1 cellular context compared by ENCODE assay signal in the genomic region with DNA sequence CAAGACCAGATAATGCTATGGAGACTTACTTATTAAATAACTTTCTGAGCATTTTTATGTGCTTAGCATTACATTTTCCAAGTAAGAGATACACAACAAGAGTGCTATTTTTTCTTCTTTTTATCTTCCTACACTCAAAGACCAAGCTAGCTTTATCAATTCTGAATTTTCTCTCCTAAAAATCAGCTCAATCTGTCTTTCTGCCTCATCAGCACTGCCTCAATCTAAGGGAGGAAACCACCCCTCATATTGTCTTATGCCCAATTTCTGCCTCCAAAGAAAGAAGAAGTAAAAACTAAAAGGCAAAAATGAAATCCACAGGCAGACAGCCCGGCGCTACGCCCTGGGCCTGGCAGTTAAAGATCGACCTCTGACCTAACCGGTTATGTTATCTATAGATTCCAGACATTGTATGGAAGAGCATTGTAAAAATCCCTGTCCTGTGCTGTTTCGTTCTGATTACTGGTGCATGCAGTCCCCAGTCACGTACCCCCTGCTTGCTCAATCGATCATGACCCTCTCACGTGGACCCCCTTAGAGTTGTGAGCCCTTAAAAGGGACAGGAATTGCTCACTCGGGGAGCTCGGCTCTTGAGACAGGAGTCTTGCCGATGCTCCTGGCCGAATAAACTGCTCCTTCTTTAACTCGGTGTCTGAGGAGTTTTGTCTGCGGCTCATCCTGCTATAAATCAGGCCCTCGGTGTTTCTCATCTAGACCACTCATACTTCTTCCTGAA.
TF ChIP-seq lines count a peak whose summit lies in the region.
"Not testable (repeated sequence)": the region's sequence is repeated elsewhere in the genome, so short reads cannot be mapped to it uniquely, and the experiment has no call there.

No MANE protein-coding gene starts in this region.

TF ChIP-seq in K562, 482 proteins besides CTCF, POLR2A, EP300 and RAD21 (continued from another document):
- TF ChIP-seq NR4A1 (CRISPR knock-in tag; IDR thresholded peaks at IDR 0.05); FOXM1 (CRISPR knock-in tag; IDR thresholded peaks at IDR 0.05; ENCODE audit: low read depth): not testable (repeated sequence)
- TF ChIP-seq NR4A1 (tag; IDR thresholded peaks at IDR 0.05), result peak; percentile 86
- TF ChIP-seq, protein P1, sequence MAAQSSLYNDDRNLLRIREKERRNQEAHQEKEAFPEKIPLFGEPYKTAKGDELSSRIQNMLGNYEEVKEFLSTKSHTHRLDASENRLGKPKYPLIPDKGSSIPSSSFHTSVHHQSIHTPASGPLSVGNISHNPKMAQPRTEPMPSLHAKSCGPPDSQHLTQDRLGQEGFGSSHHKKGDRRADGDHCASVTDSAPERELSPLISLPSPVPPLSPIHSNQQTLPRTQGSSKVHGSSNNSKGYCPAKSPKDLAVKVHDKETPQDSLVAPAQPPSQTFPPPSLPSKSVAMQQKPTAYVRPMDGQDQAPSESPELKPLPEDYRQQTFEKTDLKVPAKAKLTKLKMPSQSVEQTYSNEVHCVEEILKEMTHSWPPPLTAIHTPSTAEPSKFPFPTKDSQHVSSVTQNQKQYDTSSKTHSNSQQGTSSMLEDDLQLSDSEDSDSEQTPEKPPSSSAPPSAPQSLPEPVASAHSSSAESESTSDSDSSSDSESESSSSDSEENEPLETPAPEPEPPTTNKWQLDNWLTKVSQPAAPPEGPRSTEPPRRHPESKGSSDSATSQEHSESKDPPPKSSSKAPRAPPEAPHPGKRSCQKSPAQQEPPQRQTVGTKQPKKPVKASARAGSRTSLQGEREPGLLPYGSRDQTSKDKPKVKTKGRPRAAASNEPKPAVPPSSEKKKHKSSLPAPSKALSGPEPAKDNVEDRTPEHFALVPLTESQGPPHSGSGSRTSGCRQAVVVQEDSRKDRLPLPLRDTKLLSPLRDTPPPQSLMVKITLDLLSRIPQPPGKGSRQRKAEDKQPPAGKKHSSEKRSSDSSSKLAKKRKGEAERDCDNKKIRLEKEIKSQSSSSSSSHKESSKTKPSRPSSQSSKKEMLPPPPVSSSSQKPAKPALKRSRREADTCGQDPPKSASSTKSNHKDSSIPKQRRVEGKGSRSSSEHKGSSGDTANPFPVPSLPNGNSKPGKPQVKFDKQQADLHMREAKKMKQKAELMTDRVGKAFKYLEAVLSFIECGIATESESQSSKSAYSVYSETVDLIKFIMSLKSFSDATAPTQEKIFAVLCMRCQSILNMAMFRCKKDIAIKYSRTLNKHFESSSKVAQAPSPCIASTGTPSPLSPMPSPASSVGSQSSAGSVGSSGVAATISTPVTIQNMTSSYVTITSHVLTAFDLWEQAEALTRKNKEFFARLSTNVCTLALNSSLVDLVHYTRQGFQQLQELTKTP (IDR thresholded peaks at IDR 0.05; ENCODE audit: low read depth in 1 of 2, partially characterized antibody in 2 of 2), result peak; percentile 23 to 65
- TF ChIP-seq ATF7 (IDR thresholded peaks at IDR 0.05), result peak; percentile 60
- peak; percentile 76; the same call in 1 of the 2 replicates for TF ChIP-seq TARDBP (IDR thresholded peaks at IDR 0.05)
- peak; percentile 94 for TF ChIP-seq ZNF24 (IDR thresholded peaks at IDR 0.05)
- peak; percentile 80 for TF ChIP-seq FOXM1 (IDR thresholded peaks at IDR 0.05; ENCODE audit: low read depth)
- TF ChIP-seq CBFA2T3 (IDR thresholded peaks at IDR 0.05), result peak; percentile 95
- peak; percentile 96 for TF ChIP-seq ARID1B (IDR thresholded peaks at IDR 0.05)
- TF ChIP-seq GATAD2A (IDR thresholded peaks at IDR 0.05), result peak; percentile 65; the same call in 1 of the 2 replicates
- 0 out of 2 replicates have a peak, but pooled peaks have one; percentile 26 for TF ChIP-seq ZNF41 (CRISPR knock-in tag; conservative IDR thresholded peaks at IDR 0.05)
- TF ChIP-seq ETV1 (tag; conservative IDR thresholded peaks at IDR 0.05; ENCODE audit: low read depth), result peak; percentile 60
- peak; percentile 57; the same call in 1 of the 2 replicates for TF ChIP-seq C11orf30 (IDR thresholded peaks at IDR 0.05; ENCODE audit: low read depth)
- 0 out of 4 replicates have a peak, but pooled peaks of 1 of the 2 experiments have one; percentile 58 for TF ChIP-seq TBL1XR1 (IDR thresholded peaks at IDR 0.05; ENCODE audit: low read length in 2 of 2)
- TF ChIP-seq, protein P2, sequence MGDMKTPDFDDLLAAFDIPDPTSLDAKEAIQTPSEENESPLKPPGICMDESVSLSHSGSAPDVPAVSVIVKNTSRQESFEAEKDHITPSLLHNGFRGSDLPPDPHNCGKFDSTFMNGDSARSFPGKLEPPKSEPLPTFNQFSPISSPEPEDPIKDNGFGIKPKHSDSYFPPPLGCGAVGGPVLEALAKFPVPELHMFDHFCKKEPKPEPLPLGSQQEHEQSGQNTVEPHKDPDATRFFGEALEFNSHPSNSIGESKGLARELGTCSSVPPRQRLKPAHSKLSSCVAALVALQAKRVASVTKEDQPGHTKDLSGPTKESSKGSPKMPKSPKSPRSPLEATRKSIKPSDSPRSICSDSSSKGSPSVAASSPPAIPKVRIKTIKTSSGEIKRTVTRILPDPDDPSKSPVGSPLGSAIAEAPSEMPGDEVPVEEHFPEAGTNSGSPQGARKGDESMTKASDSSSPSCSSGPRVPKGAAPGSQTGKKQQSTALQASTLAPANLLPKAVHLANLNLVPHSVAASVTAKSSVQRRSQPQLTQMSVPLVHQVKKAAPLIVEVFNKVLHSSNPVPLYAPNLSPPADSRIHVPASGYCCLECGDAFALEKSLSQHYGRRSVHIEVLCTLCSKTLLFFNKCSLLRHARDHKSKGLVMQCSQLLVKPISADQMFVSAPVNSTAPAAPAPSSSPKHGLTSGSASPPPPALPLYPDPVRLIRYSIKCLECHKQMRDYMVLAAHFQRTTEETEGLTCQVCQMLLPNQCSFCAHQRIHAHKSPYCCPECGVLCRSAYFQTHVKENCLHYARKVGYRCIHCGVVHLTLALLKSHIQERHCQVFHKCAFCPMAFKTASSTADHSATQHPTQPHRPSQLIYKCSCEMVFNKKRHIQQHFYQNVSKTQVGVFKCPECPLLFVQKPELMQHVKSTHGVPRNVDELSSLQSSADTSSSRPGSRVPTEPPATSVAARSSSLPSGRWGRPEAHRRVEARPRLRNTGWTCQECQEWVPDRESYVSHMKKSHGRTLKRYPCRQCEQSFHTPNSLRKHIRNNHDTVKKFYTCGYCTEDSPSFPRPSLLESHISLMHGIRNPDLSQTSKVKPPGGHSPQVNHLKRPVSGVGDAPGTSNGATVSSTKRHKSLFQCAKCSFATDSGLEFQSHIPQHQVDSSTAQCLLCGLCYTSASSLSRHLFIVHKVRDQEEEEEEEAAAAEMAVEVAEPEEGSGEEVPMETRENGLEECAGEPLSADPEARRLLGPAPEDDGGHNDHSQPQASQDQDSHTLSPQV (IDR thresholded peaks at IDR 0.05), result peak; percentile 34; the same call in 1 of the 2 replicates
- TF ChIP-seq GATAD2B (IDR thresholded peaks at IDR 0.05; ENCODE audit: borderline replicate concordance), result peak; percentile 51; the same call in 1 of the 2 replicates
- peak; percentile 87 for TF ChIP-seq CXXC5 (CRISPR knock-in tag; IDR thresholded peaks at IDR 0.05)
- TF ChIP-seq SMARCE1 (IDR thresholded peaks at IDR 0.05), result peak; percentile 87
- peak; percentile 97 to 98 for TF ChIP-seq KDM1A (IDR thresholded peaks at IDR 0.05)
- TF ChIP-seq RNF2 (IDR thresholded peaks at IDR 0.05), result 0 out of 2 replicates have a peak, but pooled peaks have one; percentile 30
- TF ChIP-seq CTBP1 (IDR thresholded peaks at IDR 0.05; ENCODE audit: borderline replicate concordance), result peak; percentile 64
- TF ChIP-seq KDM5B (IDR thresholded peaks at IDR 0.05; ENCODE audit: insufficient replicate concordance, low read depth, low read length), result peak; percentile 37
- peak; percentile 45 for TF ChIP-seq MAFG (tag; conservative IDR thresholded peaks at IDR 0.05)
- TF ChIP-seq SMARCC2 (IDR thresholded peaks at IDR 0.05; ENCODE audit: low read depth), result peak; percentile 78
- TF ChIP-seq NCOA2 (IDR thresholded peaks at IDR 0.05; ENCODE audit: partially characterized antibody in 2 of 2), result peak in 1 of 2 experiments; percentile 25
- 0 out of 2 replicates have a peak, but pooled peaks have one; percentile 29 for TF ChIP-seq SMAD3 (CRISPR knock-in tag; conservative IDR thresholded peaks at IDR 0.05)
- peak; percentile 94 for TF ChIP-seq NR2C1 (IDR thresholded peaks at IDR 0.05)
- peak; percentile 97 for TF ChIP-seq NR2C1 (tag; IDR thresholded peaks at IDR 0.05)
- TF ChIP-seq DMBX1 (CRISPR knock-in tag; IDR thresholded peaks at IDR 0.05; ENCODE audit: borderline replicate concordance), result peak; percentile 77
- TF ChIP-seq SMARCA4 (IDR thresholded peaks at IDR 0.05), result peak; percentile 89
- TF ChIP-seq, protein P3, sequence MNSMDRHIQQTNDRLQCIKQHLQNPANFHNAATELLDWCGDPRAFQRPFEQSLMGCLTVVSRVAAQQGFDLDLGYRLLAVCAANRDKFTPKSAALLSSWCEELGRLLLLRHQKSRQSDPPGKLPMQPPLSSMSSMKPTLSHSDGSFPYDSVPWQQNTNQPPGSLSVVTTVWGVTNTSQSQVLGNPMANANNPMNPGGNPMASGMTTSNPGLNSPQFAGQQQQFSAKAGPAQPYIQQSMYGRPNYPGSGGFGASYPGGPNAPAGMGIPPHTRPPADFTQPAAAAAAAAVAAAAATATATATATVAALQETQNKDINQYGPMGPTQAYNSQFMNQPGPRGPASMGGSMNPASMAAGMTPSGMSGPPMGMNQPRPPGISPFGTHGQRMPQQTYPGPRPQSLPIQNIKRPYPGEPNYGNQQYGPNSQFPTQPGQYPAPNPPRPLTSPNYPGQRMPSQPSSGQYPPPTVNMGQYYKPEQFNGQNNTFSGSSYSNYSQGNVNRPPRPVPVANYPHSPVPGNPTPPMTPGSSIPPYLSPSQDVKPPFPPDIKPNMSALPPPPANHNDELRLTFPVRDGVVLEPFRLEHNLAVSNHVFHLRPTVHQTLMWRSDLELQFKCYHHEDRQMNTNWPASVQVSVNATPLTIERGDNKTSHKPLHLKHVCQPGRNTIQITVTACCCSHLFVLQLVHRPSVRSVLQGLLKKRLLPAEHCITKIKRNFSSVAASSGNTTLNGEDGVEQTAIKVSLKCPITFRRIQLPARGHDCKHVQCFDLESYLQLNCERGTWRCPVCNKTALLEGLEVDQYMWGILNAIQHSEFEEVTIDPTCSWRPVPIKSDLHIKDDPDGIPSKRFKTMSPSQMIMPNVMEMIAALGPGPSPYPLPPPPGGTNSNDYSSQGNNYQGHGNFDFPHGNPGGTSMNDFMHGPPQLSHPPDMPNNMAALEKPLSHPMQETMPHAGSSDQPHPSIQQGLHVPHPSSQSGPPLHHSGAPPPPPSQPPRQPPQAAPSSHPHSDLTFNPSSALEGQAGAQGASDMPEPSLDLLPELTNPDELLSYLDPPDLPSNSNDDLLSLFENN (IDR thresholded peaks at IDR 0.05; ENCODE audit: low read depth in 2 of 2, low read length in 2 of 2), result peak in 1 of 2 experiments; percentile 68; a peak in 2 of 4 replicates
- TF ChIP-seq JUND (IDR thresholded peaks at IDR 0.05; ENCODE audit: borderline replicate concordance, low read depth, low read length), result peak; percentile 18; the same call in 1 of the 2 replicates
- TF ChIP-seq JUND (tag; IDR thresholded peaks at IDR 0.05; ENCODE audit: borderline replicate concordance, low read depth, low read length), result peak; percentile 33; the same call in 1 of the 3 replicates
- TF ChIP-seq LEF1 (IDR thresholded peaks at IDR 0.05), result peak; percentile 75
- peak; percentile 96 for TF ChIP-seq SOX6 (IDR thresholded peaks at IDR 0.05)
- TF ChIP-seq MTA2 (IDR thresholded peaks at IDR 0.05; ENCODE audit: low read depth), result peak; percentile 93
- peak; percentile 72 for TF ChIP-seq HDAC3 (IDR thresholded peaks at IDR 0.05; ENCODE audit: borderline replicate concordance, partially characterized antibody)
- TF ChIP-seq, protein P4, sequence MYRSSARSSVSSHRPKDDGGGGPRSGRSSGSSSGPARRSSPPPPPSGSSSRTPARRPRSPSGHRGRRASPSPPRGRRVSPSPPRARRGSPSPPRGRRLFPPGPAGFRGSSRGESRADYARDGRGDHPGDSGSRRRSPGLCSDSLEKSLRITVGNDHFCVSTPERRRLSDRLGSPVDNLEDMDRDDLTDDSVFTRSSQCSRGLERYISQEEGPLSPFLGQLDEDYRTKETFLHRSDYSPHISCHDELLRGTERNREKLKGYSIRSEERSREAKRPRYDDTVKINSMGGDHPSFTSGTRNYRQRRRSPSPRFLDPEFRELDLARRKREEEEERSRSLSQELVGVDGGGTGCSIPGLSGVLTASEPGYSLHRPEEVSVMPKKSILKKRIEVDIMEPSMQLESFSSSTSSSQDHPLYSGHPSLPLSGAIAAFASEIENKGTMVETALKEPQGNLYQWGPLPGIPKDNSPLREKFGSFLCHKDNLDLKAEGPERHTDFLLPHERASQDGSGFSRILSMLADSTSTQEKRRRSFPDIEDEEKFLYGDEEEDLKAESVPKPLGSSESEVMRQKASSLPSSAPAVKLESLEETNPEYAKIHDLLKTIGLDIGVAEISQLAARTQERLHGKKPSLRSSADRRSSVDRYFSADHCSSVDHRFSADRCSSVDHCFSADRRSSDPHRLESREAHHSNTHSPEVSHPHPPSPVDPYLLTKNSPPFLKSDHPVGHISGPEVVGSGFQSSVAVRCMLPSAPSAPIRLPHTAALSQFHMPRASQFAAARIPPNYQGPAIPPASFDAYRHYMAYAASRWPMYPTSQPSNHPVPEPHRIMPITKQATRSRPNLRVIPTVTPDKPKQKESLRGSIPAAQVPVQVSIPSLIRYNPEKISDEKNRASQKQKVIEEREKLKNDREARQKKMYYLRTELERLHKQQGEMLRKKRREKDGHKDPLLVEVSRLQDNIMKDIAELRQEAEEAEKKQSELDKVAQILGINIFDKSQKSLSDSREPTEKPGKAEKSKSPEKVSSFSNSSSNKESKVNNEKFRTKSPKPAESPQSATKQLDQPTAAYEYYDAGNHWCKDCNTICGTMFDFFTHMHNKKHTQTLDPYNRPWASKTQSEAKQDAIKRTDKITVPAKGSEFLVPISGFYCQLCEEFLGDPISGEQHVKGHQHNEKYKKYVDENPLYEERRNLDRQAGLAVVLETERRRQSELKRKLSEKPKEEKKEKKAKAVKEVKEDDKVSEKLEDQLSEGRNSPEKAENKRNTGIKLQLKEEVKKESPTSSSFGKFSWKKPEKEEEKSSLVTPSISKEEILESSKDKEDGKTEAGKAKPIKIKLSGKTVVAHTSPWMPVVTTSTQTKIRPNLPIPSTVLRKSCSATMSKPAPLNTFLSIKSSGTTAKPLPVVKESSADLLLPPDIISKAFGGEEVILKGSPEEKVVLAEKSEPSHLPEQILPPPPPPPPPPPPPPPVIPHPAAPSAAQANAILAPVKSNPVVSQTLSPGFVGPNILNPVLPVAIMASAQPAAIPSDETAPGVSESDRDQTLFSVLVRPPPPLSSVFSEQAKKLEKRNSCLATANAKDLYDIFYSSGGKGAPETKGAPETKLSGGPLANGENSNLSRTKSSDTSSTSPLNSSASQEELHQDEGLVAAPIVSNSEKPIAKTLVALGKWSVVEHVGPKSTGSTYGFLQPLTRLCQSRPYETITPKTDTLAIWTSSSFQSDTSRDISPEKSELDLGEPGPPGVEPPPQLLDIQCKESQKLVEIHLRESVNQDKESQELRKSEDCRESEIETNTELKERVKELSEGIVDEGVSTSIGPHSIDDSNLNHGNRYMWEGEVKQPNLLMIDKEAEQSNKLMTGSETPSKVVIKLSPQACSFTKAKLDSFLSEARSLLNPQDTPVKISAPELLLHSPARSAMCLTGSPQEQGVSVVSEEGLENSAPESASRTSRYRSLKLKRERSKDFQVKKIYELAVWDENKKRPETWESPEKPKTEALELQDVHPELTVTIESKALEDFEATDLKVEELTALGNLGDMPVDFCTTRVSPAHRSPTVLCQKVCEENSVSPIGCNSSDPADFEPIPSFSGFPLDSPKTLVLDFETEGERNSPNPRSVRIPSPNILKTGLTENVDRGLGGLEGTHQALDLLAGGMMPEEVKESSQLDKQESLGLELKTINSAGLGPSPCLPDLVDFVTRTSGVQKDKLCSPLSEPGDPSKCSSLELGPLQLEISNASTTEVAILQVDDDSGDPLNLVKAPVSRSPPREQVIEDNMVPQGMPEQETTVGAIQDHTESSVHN (IDR thresholded peaks at IDR 0.05; ENCODE audit: borderline replicate concordance in 1 of 2, low read depth in 1 of 2), result 0 out of 4 replicates have a peak, but pooled peaks of 1 of the 2 experiments have one; percentile 35
- peak; percentile 92 for TF ChIP-seq NCOR1 (IDR thresholded peaks at IDR 0.05)
